ENCODE assay signal across 13 cellular contexts in the genomic region with DNA sequence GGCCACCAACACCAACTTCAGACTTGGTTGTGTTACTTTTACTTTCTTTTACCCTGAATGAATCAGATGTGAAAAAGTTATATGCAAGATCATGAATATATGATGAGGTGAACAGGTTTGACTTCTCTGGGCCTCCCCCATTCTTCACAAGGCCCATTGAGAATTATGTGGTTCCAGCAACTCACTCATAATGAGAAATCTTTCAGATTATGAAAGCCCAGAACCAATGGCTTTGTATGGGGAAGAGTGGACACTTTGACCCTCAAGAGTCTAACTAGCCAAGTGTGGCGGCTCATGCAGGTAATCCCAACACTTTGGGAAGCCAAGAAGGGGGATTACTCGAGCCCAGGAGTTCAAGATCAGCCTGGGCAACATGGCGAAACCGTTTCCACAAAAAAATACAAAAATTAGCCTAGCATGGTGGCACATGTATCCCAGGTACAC. TPM values are rescaled to one million over a fixed set of nuclear protein-coding genes. Genes with fewer than 3 reads are reported as not detected.
DNase-seq lines count a peak whose midpoint lies in the region; ATAC-seq and TF ChIP-seq lines count a peak whose summit lies in the region.
"Had no signal": no experiment of that assay in that cellular context is flagged by ENCODE, and none has a peak within 500 bp of the region (broad histone marks: within the 10 kb centered on the region; RNA-seq: fewer than 3 reads in every experiment).

No MANE protein-coding gene starts in this region.

- intact Hi-C loops in lower leg skin (cut with DNase I; ENCODE audit: low total_unique reads) = no loop called here

- no peak overlapping the region for H3K27ac ChIP-seq in coronary artery

- WGBS in lower leg skin, 2 donors = 94 to 99% methylated on average over 4 of the region's 4 CpGs

- H3K27ac Mint-ChIP-seq in activated naive CD8-positive, alpha-beta T cell treated with anti-CD3 and anti-CD28 coated beads for 36 hours = peak overlapping the region; percentile 77
- H3K27ac Mint-ChIP-seq: nephron had no signal

- H3K4me3 ChIP-seq in lower leg skin (ENCODE audit: low read depth, poor library complexity, severe bottlenecking) = no peak overlapping the region
- H3K4me3 ChIP-seq in coronary artery = no peak overlapping the region

- peaks cover 44% of the 10 kb centered on the region for H3K36me3 Mint-ChIP-seq in activated naive CD8-positive, alpha-beta T cell treated with anti-CD3 and anti-CD28 coated beads for 36 hours

- ATAC-seq in GM18505 (IDR thresholded peaks at IDR 0.05; ENCODE audit: unreplicated experiment) = peak; percentile 50
- ATAC-seq in GM19438 (IDR thresholded peaks at IDR 0.05; ENCODE audit: low read depth, unreplicated experiment) = peak; percentile 44
- ATAC-seq in HG02981 (IDR thresholded peaks at IDR 0.05; ENCODE audit: unreplicated experiment) = peak; percentile 68

- no peak overlapping the region for H3K4me3 Mint-ChIP-seq in activated naive CD8-positive, alpha-beta T cell treated with anti-CD3 and anti-CD28 coated beads for 36 hours
- H3K4me3 Mint-ChIP-seq: nephron had no signal

- DNase-seq in activated naive CD8-positive, alpha-beta T cell treated with anti-CD3 and anti-CD28 coated beads for 36 hours = peak; percentile 21
- DNase-seq in lower leg skin (ENCODE audit: low spot score in 2 of 2) (no peak), LoVo (ENCODE audit: low spot score) (no peak), coronary artery (ENCODE audit: low spot score) (no peak), amniotic stem cell (lab: John Stamatoyannopoulos, UW) (no peak)
- DNase-seq: DND-41; NCI-H1694; SHP77; stimulated activated CD4-positive, alpha-beta T cell treated with anti-CD3 and anti-CD28 coated beads, Interleukin-4, amount 100 ng/mL, for 1 hour had no signal

- no peaks in the 10 kb centered on the region for H3K9me3 Mint-ChIP-seq in activated naive CD8-positive, alpha-beta T cell treated with anti-CD3 and anti-CD28 coated beads for 36 hours
- H3K9me3 Mint-ChIP-seq: nephron had no signal

- TF ChIP-seq CTCF in lower leg skin (IDR thresholded peaks at IDR 0.05) (no peak), coronary artery (IDR thresholded peaks at IDR 0.05) (no peak)

- peaks cover 50% of the 10 kb centered on the region for H3K4me1 Mint-ChIP-seq in activated naive CD8-positive, alpha-beta T cell treated with anti-CD3 and anti-CD28 coated beads for 36 hours

- no peaks in the 10 kb centered on the region for H3K27me3 Mint-ChIP-seq in activated naive CD8-positive, alpha-beta T cell treated with anti-CD3 and anti-CD28 coated beads for 36 hours

- TF ChIP-seq POLR2A in GM18505 (IDR thresholded peaks at IDR 0.05; ENCODE audit: borderline replicate concordance, extremely low read depth, insufficient read depth, insufficient read length) = no peak
- TF ChIP-seq POLR2A in lower leg skin (IDR thresholded peaks at IDR 0.05) = no peak

RNA-seq across cellular contexts. Expression of gene LNPEP, which starts 16.1 kb away (rescaled TPM):
- total RNA-seq in activated naive CD8-positive, alpha-beta T cell treated with anti-CD3 and anti-CD28 coated beads for 36 hours = 10 to 100 TPM; 41.4 to 41.5 TPM
- 10 to 100 TPM; 53.9 to 60.1 (median 56.9) TPM for total RNA-seq in lower leg skin

RNA-seq across cellular contexts. Expression of gene ERAP2, which starts 43.5 kb away (rescaled TPM):
- total RNA-seq in activated naive CD8-positive, alpha-beta T cell treated with anti-CD3 and anti-CD28 coated beads for 36 hours = 10 to 100 TPM; 44.8 to 47.1 TPM
- total RNA-seq in lower leg skin = 10 to 100 TPM in 1 of 4 donors, 1 to 10 TPM in 3; 5.0 to 11.0 (median 9.3) TPM
